In genomic region chr15:72050700-72051099, GRCh38 we compare ENCODE assay signal across 20 cellular contexts.
"Had no signal": no experiment of that assay in that cellular context is flagged by ENCODE, and none has a peak within 500 bp of the region (broad histone marks: within the 10 kb centered on the region; RNA-seq: fewer than 3 reads in every experiment).

No MANE protein-coding gene starts in this region.

- DNase-seq: activated gamma-delta T cell treated with Interleukin-2 at 50 U/mL for 16 hours; activated T-cell treated with anti-CD3 and anti-CD28 coated beads, Interleukin-2, amount 50 U/mL, for 1 hour; colonic mucosa; dorsolateral prefrontal cortex; left cardiac atrium; right lobe of liver; small intestine; stimulated activated CD4-positive, alpha-beta T cell treated with anti-CD3 and anti-CD28 coated beads, Interleukin-2, amount 100 ng/mL, for 24 hours; transverse colon had no signal

- ATAC-seq: heart left ventricle; left cardiac atrium; natural killer cell treated with Interleukin-12 subunit alpha and Interleukin-12 subunit beta and Interleukin-15 and Interleukin-18, amount 100 ng/mL, for 72 hours; stimulated activated effector memory CD8-positive, alpha-beta T cell treated with anti-CD3 and anti-CD28 coated beads, Interleukin-12 subunit alpha, Interleukin-12 subunit beta, amount 100 ng/mL, for 72 hours had no signal

- H3K36me3 ChIP-seq: breast epithelium, colonic mucosa, right lobe of liver had no signal

- H3K4me3 ChIP-seq: ascending aorta, breast epithelium, colonic mucosa, dorsolateral prefrontal cortex, esophagus muscularis mucosa, heart left ventricle, right lobe of liver, transverse colon, vagina had no signal

- H3K27me3 ChIP-seq: ascending aorta, breast epithelium, colonic mucosa, dorsolateral prefrontal cortex, esophagus muscularis mucosa, heart left ventricle, right lobe of liver, transverse colon, vagina had no signal

- H3K4me1 ChIP-seq: ascending aorta, breast epithelium, colonic mucosa, parathyroid adenoma, right lobe of liver, transverse colon, vagina had no signal

- H2AFZ ChIP-seq: parathyroid adenoma had no signal

- H3K27ac Mint-ChIP-seq: activated naive CD4-positive, alpha-beta T cell treated with anti-CD3 and anti-CD28 coated beads, Interleukin-2, amount 50 U/mL, for 24 hours; memory B cell; natural killer cell treated with Interleukin-12 subunit alpha and Interleukin-12 subunit beta and Interleukin-15 and Interleukin-18, amount 100 ng/mL, for 72 hours; stimulated activated effector memory CD8-positive, alpha-beta T cell treated with anti-CD3 and anti-CD28 coated beads, Interleukin-12 subunit alpha, Interleukin-12 subunit beta, amount 100 ng/mL, for 72 hours had no signal

- H3K9me3 ChIP-seq: ascending aorta, breast epithelium, colonic mucosa, esophagus muscularis mucosa, heart left ventricle, right lobe of liver, transverse colon, vagina had no signal

- H3K9me3 Mint-ChIP-seq: activated naive CD4-positive, alpha-beta T cell treated with anti-CD3 and anti-CD28 coated beads, Interleukin-2, amount 50 U/mL, for 24 hours; central memory CD8-positive, alpha-beta T cell; natural killer cell treated with Interleukin-12 subunit alpha and Interleukin-12 subunit beta and Interleukin-15 and Interleukin-18, amount 100 ng/mL, for 72 hours; stimulated activated effector memory CD8-positive, alpha-beta T cell treated with anti-CD3 and anti-CD28 coated beads, Interleukin-12 subunit alpha, Interleukin-12 subunit beta, amount 100 ng/mL, for 72 hours had no signal

- H3K27ac ChIP-seq: ascending aorta, breast epithelium, colonic mucosa, dorsolateral prefrontal cortex, esophagus muscularis mucosa, heart left ventricle, parathyroid adenoma, right lobe of liver, transverse colon, vagina had no signal

- H3K9ac ChIP-seq: parathyroid adenoma had no signal

- H3K27me3 Mint-ChIP-seq: activated naive CD4-positive, alpha-beta T cell treated with anti-CD3 and anti-CD28 coated beads, Interleukin-2, amount 50 U/mL, for 24 hours; central memory CD8-positive, alpha-beta T cell; memory B cell; natural killer cell treated with Interleukin-12 subunit alpha and Interleukin-12 subunit beta and Interleukin-15 and Interleukin-18, amount 100 ng/mL, for 72 hours had no signal

- H3K4me3 Mint-ChIP-seq: activated naive CD4-positive, alpha-beta T cell treated with anti-CD3 and anti-CD28 coated beads, Interleukin-2, amount 50 U/mL, for 24 hours; central memory CD8-positive, alpha-beta T cell; memory B cell; natural killer cell treated with Interleukin-12 subunit alpha and Interleukin-12 subunit beta and Interleukin-15 and Interleukin-18, amount 100 ng/mL, for 72 hours; stimulated activated effector memory CD8-positive, alpha-beta T cell treated with anti-CD3 and anti-CD28 coated beads, Interleukin-12 subunit alpha, Interleukin-12 subunit beta, amount 100 ng/mL, for 72 hours had no signal
